ENCODE assay signal across 32 cellular contexts in the genomic region with DNA sequence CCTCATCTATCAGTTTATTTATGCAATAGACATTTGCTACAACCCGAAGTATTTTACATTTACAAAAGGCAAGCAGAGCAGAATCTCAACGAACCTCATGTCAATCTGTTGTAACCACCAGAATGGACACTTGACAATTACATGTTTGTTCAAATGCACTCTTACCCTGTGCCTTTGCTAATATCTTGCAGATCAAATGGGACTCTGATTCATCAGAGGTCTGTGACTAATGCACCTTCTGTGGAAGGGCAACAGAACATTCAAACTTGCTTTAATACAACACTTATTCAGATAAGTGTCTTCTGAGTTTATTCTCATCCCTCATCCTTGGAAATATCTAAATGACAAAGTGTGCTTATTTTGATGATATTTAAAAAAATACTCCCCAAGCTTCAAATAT.
DNase-seq lines count a peak whose midpoint lies in the region; ATAC-seq and TF ChIP-seq lines count a peak whose summit lies in the region.
"Had no signal": no experiment of that assay in that cellular context is flagged by ENCODE, and none has a peak within 500 bp of the region (broad histone marks: within the 10 kb centered on the region; RNA-seq: fewer than 3 reads in every experiment).

No MANE protein-coding gene starts in this region.

- WGBS in esophagus muscularis mucosa, result 55% methylated on average over 2 of the region's 2 CpGs

- H3K36me3 ChIP-seq in PC-3 (ENCODE audit: low read depth, low read length) (no peaks in the 10 kb centered on the region), esophagus muscularis mucosa (no peaks in the 10 kb centered on the region)
- H3K36me3 ChIP-seq: heart left ventricle, neutrophil, right lobe of liver, thoracic aorta, uterus had no signal

- H3K9ac ChIP-seq in PC-3 (ENCODE audit: low read length), result no peak overlapping the region

- H3K4me1 ChIP-seq in PC-3 (ENCODE audit: insufficient read depth, low read length) (no peaks in the 10 kb centered on the region), esophagus muscularis mucosa (no peaks in the 10 kb centered on the region)
- H3K4me1 ChIP-seq: body of pancreas, heart left ventricle, right lobe of liver, uterus had no signal

- no peaks in the 10 kb centered on the region for H3K79me2 ChIP-seq in PC-3 (ENCODE audit: low read length)

- intact Hi-C loops in PC-3 (cut with micrococcal nuclease) (no loop called here), esophagus muscularis mucosa (cut with DNase I) (no loop called here)

- H3K4me2 ChIP-seq in PC-3 (ENCODE audit: low read length), result no peak overlapping the region
- H3K4me2 ChIP-seq: PC-9 had no signal

- TF ChIP-seq EP300 in esophagus muscularis mucosa (IDR thresholded peaks at IDR 0.05), result no peak

- H3F3A ChIP-seq in PC-3 (ENCODE audit: low read length, unreplicated experiment), result no peaks in the 10 kb centered on the region

- CTCF ChIA-PET in PC-3 (lab: Charles Lee), result no interaction called here

- H3K9me3 ChIP-seq in PC-3 (ENCODE audit: low read length) (no peaks in the 10 kb centered on the region), esophagus muscularis mucosa (no peaks in the 10 kb centered on the region)
- H3K9me3 ChIP-seq: body of pancreas, heart left ventricle, neutrophil, right lobe of liver, thoracic aorta, uterus had no signal

- H3K27ac ChIP-seq in PC-3 (ENCODE audit: low read length) (no peak overlapping the region), esophagus muscularis mucosa (replicated peaks in 1 of 4) (no peak overlapping the region)
- H3K27ac ChIP-seq: body of pancreas, heart left ventricle, HL-60, neutrophil, PC-9, right lobe of liver, thoracic aorta, uterus had no signal

- H3K4me3 ChIP-seq in PC-3 (ENCODE audit: low read length), result no peak overlapping the region
- no peak overlapping the region for H3K4me3 ChIP-seq in choroid plexus epithelial cell (ENCODE audit: low read depth, low read length)
- no peak overlapping the region for H3K4me3 ChIP-seq in esophagus muscularis mucosa
- H3K4me3 ChIP-seq: body of pancreas, GM12878, heart left ventricle, PC-9, right lobe of liver, thoracic aorta, uterus had no signal

- peak; percentile 20 for DNase-seq in HCEC 1CT
- DNase-seq in PC-3, result peak; percentile 51
- DNase-seq in choroid plexus epithelial cell (ENCODE audit: low read depth), result peak; percentile 10
- peak; percentile 2 for DNase-seq in kidney tubule cell (ENCODE audit: low spot score)
- DNase-seq in esophagus muscularis mucosa (ENCODE audit: extremely low spot score), result no peak
- DNase-seq in NCI-H2171 treated with DMSO at 0.1 percent for 48 hours (lab: John Stamatoyannopoulos, UW), result no peak
- no peak for DNase-seq in NCI-H2107 treated with DMSO at 0.1 percent for 48 hours (lab: John Stamatoyannopoulos, UW; ENCODE audit: unreplicated experiment)
- no peak for DNase-seq in NCI-H446 treated with DMSO at 0.1 percent for 48 hours (lab: John Stamatoyannopoulos, UW)
- DNase-seq: activated CD4-positive, alpha-beta T cell treated with anti-CD3 and anti-CD28 coated beads, Interleukin-2, amount 50 U/mL, for 48 hours; activated naive CD4-positive, alpha-beta T cell; activated naive CD8-positive, alpha-beta T cell treated with anti-CD3 and anti-CD28 coated beads, Interleukin-2, amount 50 U/mL, for 24 hours; body of pancreas; CD4-positive, alpha-beta T cell; cerebellar nuclear complex; heart left ventricle; kidney; midbrain; MV-4-11; naive B cell; NCI-H524; PC-9; right lobe of liver; Right ventricle myocardium superior; stimulated activated naive CD8-positive, alpha-beta T cell treated with anti-CD3 and anti-CD28 coated beads, Interleukin-15, amount 100 ng/mL, for 72 hours; T-helper 2 cell; uterus had no signal

- H2AFZ ChIP-seq in PC-3 (ENCODE audit: low read length), result no peak overlapping the region
- H2AFZ ChIP-seq: PC-9 had no signal

- no peaks in the 10 kb centered on the region for H3K9me2 ChIP-seq in PC-3 (replicated peaks; ENCODE audit: low read length)

- TF ChIP-seq CTCF in PC-3 (conservative IDR thresholded peaks at IDR 0.05; ENCODE audit: low read depth, low read length), result no peak
- TF ChIP-seq CTCF in choroid plexus epithelial cell (conservative IDR thresholded peaks at IDR 0.05; ENCODE audit: low read depth, low read length), result no peak
- TF ChIP-seq CTCF in esophagus muscularis mucosa (IDR thresholded peaks at IDR 0.05), result no peak

- H4K20me1 ChIP-seq in PC-3 (ENCODE audit: low read length), result no peaks in the 10 kb centered on the region

- ATAC-seq in PC-3, result peak; percentile 85
- ATAC-seq: activated CD4-positive, CD25-positive, alpha-beta regulatory T cell treated with anti-CD3 and anti-CD28 coated beads, Interleukin-2, amount 50 U/mL, for 24 hours; activated naive CD8-positive, alpha-beta T cell treated with anti-CD3 and anti-CD28 coated beads, Interleukin-2, amount 50 U/mL, for 24 hours; body of pancreas; GM12878; heart left ventricle; HepG2; right lobe of liver; stimulated activated naive CD8-positive, alpha-beta T cell treated with anti-CD3 and anti-CD28 coated beads, Interleukin-15, amount 100 ng/mL, for 72 hours had no signal

- no peak for TF ChIP-seq POLR2A in esophagus muscularis mucosa (IDR thresholded peaks at IDR 0.05; ENCODE audit: low read depth)

- POLR2A ChIA-PET in PC-3 (lab: Charles Lee; ENCODE audit: unreplicated experiment), result no interaction called here

- H3K27me3 ChIP-seq in PC-3 (ENCODE audit: low read length) (no peaks in the 10 kb centered on the region), esophagus muscularis mucosa (no peaks in the 10 kb centered on the region)
- H3K27me3 ChIP-seq: body of pancreas, heart left ventricle, neutrophil, right lobe of liver, uterus had no signal

- BruUV-seq in PC-3 (replicated peaks; lab: Mats Ljungman, UMichigan), result no TSS peak

Comparison
In these comparisons a context has a peak if more than half of its experiments do, and no peak if none do; other contexts are left out.
1. DNase-seq: peak in HCEC 1CT (single experiment), PC-3 (single experiment), choroid plexus epithelial cell (single experiment) and kidney tubule cell (single experiment); none in esophagus muscularis mucosa (single experiment), NCI-H2171 treated with DMSO at 0.1 percent for 48 hours (single experiment), NCI-H2107 treated with DMSO at 0.1 percent for 48 hours (single experiment) and NCI-H446 treated with DMSO at 0.1 percent for 48 hours (single experiment).